Comparison of ENCODE assay signal across 1 cellular context in genomic region chr2:45274190-45274926, GRCh38.
TF ChIP-seq lines count a peak whose summit lies in the region.

No MANE protein-coding gene starts in this region.

TF ChIP-seq in HepG2, 621 proteins besides CTCF, POLR2A, EP300 and RAD21 (continued from another document and continues in another):
- TF ChIP-seq ZNF687 (CRISPR knock-in tag; IDR thresholded peaks at IDR 0.05) (peak; percentile 36; the same call in 1 of the 2 replicates), ZNF607 (CRISPR knock-in tag; IDR thresholded peaks at IDR 0.05; ENCODE audit: borderline replicate concordance) (no peak), MED1 (CRISPR knock-in tag; IDR thresholded peaks at IDR 0.05) (peak; percentile 87), CHD2 (IDR thresholded peaks at IDR 0.05; ENCODE audit: low read depth, low read length) (no peak), POGK (CRISPR knock-in tag; conservative IDR thresholded peaks at IDR 0.05) (0 out of 2 replicates have a peak, but pooled peaks have one; percentile 41), PHB2 (IDR thresholded peaks at IDR 0.05; ENCODE audit: partially characterized antibody) (no peak), SP140L (CRISPR knock-in tag; IDR thresholded peaks at IDR 0.05; ENCODE audit: borderline replicate concordance) (peak; percentile 89; the same call in 1 of the 2 replicates), ZFYVE20 (CRISPR knock-in tag; IDR thresholded peaks at IDR 0.05; ENCODE audit: borderline replicate concordance, low read depth) (no peak), CSRNP1 (CRISPR knock-in tag; IDR thresholded peaks at IDR 0.05) (no peak), MEF2D (CRISPR knock-in tag; IDR thresholded peaks at IDR 0.05) (peak; percentile 93), NFKB2 (CRISPR knock-in tag; IDR thresholded peaks at IDR 0.05; ENCODE audit: borderline replicate concordance) (no peak), AGO2 (optimal IDR thresholded peaks at IDR 0.05; ENCODE audit: low read depth, low read length) (no peak), PTBP1 (IDR thresholded peaks at IDR 0.05; ENCODE audit: low read depth, low read length, poor library complexity, severe bottlenecking) (no peak), SOX13 (IDR thresholded peaks at IDR 0.05) (peak; percentile 92), SOX13 (CRISPR knock-in tag; conservative IDR thresholded peaks at IDR 0.05 in 1 of 2, IDR thresholded peaks at IDR 0.05 in 1 of 2) (peak in 1 of 2 experiments; percentile 95; a peak in 2 of 4 replicates), TCF12 (IDR thresholded peaks at IDR 0.05) (no peak), TCF12 (CRISPR knock-in tag; IDR thresholded peaks at IDR 0.05) (peak; percentile 97), ZBTB39 (CRISPR knock-in tag; IDR thresholded peaks at IDR 0.05) (peak; percentile 66; the same call in 1 of the 2 replicates), ZMYM3 (CRISPR knock-in tag; IDR thresholded peaks at IDR 0.05) (peak; percentile 88), ZBTB44 (CRISPR knock-in tag; IDR thresholded peaks at IDR 0.05) (no peak), SMARCC2 (IDR thresholded peaks at IDR 0.05) (no peak), ZNF781 (CRISPR knock-in tag; IDR thresholded peaks at IDR 0.05; ENCODE audit: borderline replicate concordance, not compliant biosample characterization) (peak; percentile 42), DZIP1 (CRISPR knock-in tag; IDR thresholded peaks at IDR 0.05) (no peak), ZNF136 (CRISPR knock-in tag; IDR thresholded peaks at IDR 0.05; ENCODE audit: low read depth) (no peak), SAP130 (CRISPR knock-in tag; IDR thresholded peaks at IDR 0.05; ENCODE audit: low read depth) (peak; percentile 85), ZZZ3 (CRISPR knock-in tag; IDR thresholded peaks at IDR 0.05; ENCODE audit: borderline replicate concordance) (no peak), MTF2 (CRISPR knock-in tag; IDR thresholded peaks at IDR 0.05; ENCODE audit: borderline replicate concordance) (no peak), ZFP37 (CRISPR knock-in tag; IDR thresholded peaks at IDR 0.05; ENCODE audit: borderline replicate concordance) (no peak), DNMT1 (CRISPR knock-in tag; IDR thresholded peaks at IDR 0.05) (no peak), CBX5 (CRISPR knock-in tag; IDR thresholded peaks at IDR 0.05; ENCODE audit: borderline replicate concordance) (peak; percentile 84; the same call in 1 of the 2 replicates), ZNF841 (CRISPR knock-in tag; IDR thresholded peaks at IDR 0.05; ENCODE audit: borderline replicate concordance) (no peak), PCBP1 (IDR thresholded peaks at IDR 0.05; ENCODE audit: borderline replicate concordance, low read depth, low read length) (no peak), YEATS2 (CRISPR knock-in tag; IDR thresholded peaks at IDR 0.05; ENCODE audit: borderline replicate concordance) (peak; percentile 63; the same call in 1 of the 2 replicates), EEA1 (CRISPR knock-in tag; IDR thresholded peaks at IDR 0.05; ENCODE audit: borderline replicate concordance) (no peak), TFDP1 (CRISPR knock-in tag; IDR thresholded peaks at IDR 0.05; ENCODE audit: borderline replicate concordance) (peak; percentile 66; the same call in 1 of the 2 replicates), PHF8 (CRISPR knock-in tag; IDR thresholded peaks at IDR 0.05) (0 out of 2 replicates have a peak, but pooled peaks have one; percentile 45), RBM39 (IDR thresholded peaks at IDR 0.05; ENCODE audit: low read depth, low read length, poor library complexity, severe bottlenecking) (no peak), RFX5 (IDR thresholded peaks at IDR 0.05; ENCODE audit: low read depth, low read length) (no peak), JUND (CRISPR knock-in tag; IDR thresholded peaks at IDR 0.05) (peak; percentile 91), GTF3A (CRISPR knock-in tag; conservative IDR thresholded peaks at IDR 0.05) (no peak), PAX8 (CRISPR knock-in tag; IDR thresholded peaks at IDR 0.05; ENCODE audit: borderline replicate concordance) (no peak), SRY (CRISPR knock-in tag; IDR thresholded peaks at IDR 0.05) (no peak), ZNF362 (CRISPR knock-in tag; IDR thresholded peaks at IDR 0.05; ENCODE audit: borderline replicate concordance) (peak; percentile 91)
